ENCODE assay signal across 8 cellular contexts in genomic region chr1:54671985-54672608, GRCh38. TPM values are rescaled to one million over a fixed set of nuclear protein-coding genes. Genes with fewer than 3 reads are reported as not detected.
DNase-seq lines count a peak whose midpoint lies in the region; ATAC-seq and TF ChIP-seq lines count a peak whose summit lies in the region.

No MANE protein-coding gene starts in this region.

- peaks cover 7% of the 10 kb centered on the region for H3K9me3 Mint-ChIP-seq in mesothelial cell of epicardium

- H3K4me1 Mint-ChIP-seq in mesothelial cell of epicardium = no peaks in the 10 kb centered on the region

- TF ChIP-seq CTCF in mesothelial cell of epicardium (IDR thresholded peaks at IDR 0.05; ENCODE audit: unreplicated experiment) = peak; percentile 51

- ATAC-seq in HG02759 (IDR thresholded peaks at IDR 0.05; ENCODE audit: unreplicated experiment) (peak; percentile 63), HG03378 (IDR thresholded peaks at IDR 0.05; ENCODE audit: unreplicated experiment) (no peak)
- ATAC-seq in activated CD4-positive, CD25-positive, alpha-beta regulatory T cell treated with anti-CD3 and anti-CD28 coated beads, Interleukin-2, amount 50 U/mL, for 24 hours = peak; percentile 87 to 88

- no peak overlapping the region for H3K4me3 Mint-ChIP-seq in mesothelial cell of epicardium

- H3K27me3 Mint-ChIP-seq in mesothelial cell of epicardium (ENCODE audit: low read depth) = peaks cover 2% of the 10 kb centered on the region

- no peaks in the 10 kb centered on the region for H3K36me3 Mint-ChIP-seq in mesothelial cell of epicardium

- DNase-seq in EH (ENCODE audit: low read depth) (peak; percentile 64), NCI-H226 (peak; percentile 19), cerebellar cortex (ENCODE audit: low spot score) (peak; percentile 23), mesothelial cell of epicardium (ENCODE audit: low spot score in 2 of 2, unreplicated experiment in 2 of 2) (peak in 1 of 2 experiments; percentile 61)
- peak; percentile 44 to 60 for DNase-seq in stimulated activated CD8-positive, alpha-beta memory T cell treated with anti-CD3 and anti-CD28 coated beads, Interleukin-7, amount 100 ng/mL, for 48 hours (ENCODE audit: extremely low read depth in 1 of 2, low read depth in 1 of 2)

- H3K27ac Mint-ChIP-seq in mesothelial cell of epicardium = no peak overlapping the region

RNA-seq across cellular contexts. Expression of gene MROH7, which starts 30.5 kb away (rescaled TPM):
- 4.0 to 4.3 TPM (median 4.2 TPM) in 3 replicates for total RNA-seq in mesothelial cell of epicardium

RNA-seq across cellular contexts. Expression of gene TTC4, which starts 43.6 kb away (rescaled TPM):
- 20.2 to 23.0 TPM (median 20.5 TPM) in 3 replicates for total RNA-seq in mesothelial cell of epicardium

RNA-seq across cellular contexts. Expression of gene FAM151A, which starts 48.8 kb away (rescaled TPM):
- not detected in 3 replicates for total RNA-seq in mesothelial cell of epicardium
